In the genomic region with DNA sequence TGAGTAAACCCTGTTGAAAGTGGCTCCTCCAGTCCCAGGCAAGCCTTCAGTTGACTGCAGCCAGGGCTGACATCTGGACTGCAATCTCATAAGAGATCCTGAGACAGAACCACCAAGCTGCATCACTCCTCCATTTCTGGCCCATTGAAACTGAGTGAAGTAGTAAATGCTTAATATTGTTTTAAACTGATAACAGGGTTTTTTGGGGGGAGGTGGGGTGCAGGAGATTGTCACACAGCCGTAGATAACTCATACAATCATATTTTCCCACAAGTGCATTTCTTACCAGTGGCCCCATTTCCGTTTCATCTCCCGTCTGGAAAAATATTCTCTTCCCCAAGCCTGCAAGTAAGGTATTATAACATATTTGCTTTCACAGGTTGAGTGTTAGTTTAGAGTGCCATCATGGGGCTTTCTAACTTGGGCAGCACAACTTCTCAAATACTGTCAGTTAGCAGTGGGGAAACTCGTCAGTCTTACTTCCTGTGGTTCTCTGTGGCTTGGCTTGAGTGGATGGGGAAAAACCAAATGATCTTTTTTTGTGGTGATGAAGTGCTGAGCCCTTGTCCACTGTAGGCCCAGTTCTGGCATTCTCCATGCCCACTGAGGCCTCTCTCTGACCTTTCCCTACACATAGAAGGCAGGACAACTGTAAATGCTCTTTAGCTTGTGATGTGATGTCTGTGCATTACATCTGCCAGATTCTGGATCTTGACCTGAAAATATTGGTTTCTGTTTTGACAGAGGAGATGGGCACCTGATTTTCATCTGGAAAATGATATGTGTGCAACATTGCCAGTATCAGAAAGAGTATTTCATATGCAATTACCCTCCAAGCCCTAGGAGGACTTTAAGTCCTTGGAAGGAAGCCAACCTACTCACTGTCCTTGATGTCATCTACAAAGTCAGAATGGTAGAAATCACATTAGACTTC, we compare ENCODE assay signal across 8 cellular contexts.
DNase-seq lines count a peak whose midpoint lies in the region; ATAC-seq and TF ChIP-seq lines count a peak whose summit lies in the region.

No MANE protein-coding gene starts in this region.

- H3K27ac ChIP-seq in caudate nucleus (ENCODE audit: low read depth, low read length) (no peak overlapping the region), GM23338 (ENCODE audit: low read depth) (no peak overlapping the region)

- H3K27me3 Mint-ChIP-seq in activated naive CD8-positive, alpha-beta T cell treated with anti-CD3 and anti-CD28 coated beads, Interleukin-2, amount 50 U/mL, for 24 hours = no peaks in the 10 kb centered on the region
- H3K27me3 Mint-ChIP-seq in GM23338 (ENCODE audit: insufficient read depth, low read depth, poor library complexity) = peaks cover 3% of the 10 kb centered on the region

- H3K36me3 Mint-ChIP-seq in activated naive CD8-positive, alpha-beta T cell treated with anti-CD3 and anti-CD28 coated beads, Interleukin-2, amount 50 U/mL, for 24 hours (ENCODE audit: low read depth) = no peaks in the 10 kb centered on the region
- no peaks in the 10 kb centered on the region for H3K36me3 Mint-ChIP-seq in GM23338 (ENCODE audit: low read depth)

- ATAC-seq in GM19397 (IDR thresholded peaks at IDR 0.05; ENCODE audit: unreplicated experiment) (peak; percentile 87), HG03442 (IDR thresholded peaks at IDR 0.05; ENCODE audit: unreplicated experiment) (peak; percentile 92), GM23338 (no peak)
- peak; percentile 86 for ATAC-seq in activated naive CD8-positive, alpha-beta T cell treated with anti-CD3 and anti-CD28 coated beads, Interleukin-2, amount 50 U/mL, for 24 hours

- H3K36me3 ChIP-seq in GM23338 (ENCODE audit: insufficient read depth) = no peaks in the 10 kb centered on the region

- peak; percentile 15 for DNase-seq in CD1c-positive myeloid dendritic cell (ENCODE audit: extremely low spot score)
- DNase-seq in activated naive CD8-positive, alpha-beta T cell treated with anti-CD3 and anti-CD28 coated beads, Interleukin-2, amount 50 U/mL, for 24 hours = peak; percentile 38
- no peak for DNase-seq in DMS153 treated with DMSO at 0.1 percent for 48 hours (lab: John Stamatoyannopoulos, UW; ENCODE audit: unreplicated experiment)
- no peak for DNase-seq in AG20443 (ENCODE audit: low spot score)
- DNase-seq in caudate nucleus (lab: John Stamatoyannopoulos, UW) = no peak
- DNase-seq in GM23338 (ENCODE audit: low spot score) = no peak

- H3K9me3 Mint-ChIP-seq in activated naive CD8-positive, alpha-beta T cell treated with anti-CD3 and anti-CD28 coated beads, Interleukin-2, amount 50 U/mL, for 24 hours = peaks cover 5% of the 10 kb centered on the region
- no peaks in the 10 kb centered on the region for H3K9me3 Mint-ChIP-seq in GM23338

- no peaks in the 10 kb centered on the region for H3K9me2 ChIP-seq in GM23338 (ENCODE audit: insufficient read depth)

- no peaks in the 10 kb centered on the region for H3K27me3 ChIP-seq in GM23338 (ENCODE audit: insufficient read depth)

- no peaks in the 10 kb centered on the region for H3K79me2 ChIP-seq in GM23338 (replicated peaks; ENCODE audit: insufficient read depth)

- TF ChIP-seq CTCF in GM23338 (conservative IDR thresholded peaks at IDR 0.05; ENCODE audit: low read depth in 2 of 2) = no peak

- H3K4me1 Mint-ChIP-seq in activated naive CD8-positive, alpha-beta T cell treated with anti-CD3 and anti-CD28 coated beads, Interleukin-2, amount 50 U/mL, for 24 hours = peaks cover 51% of the 10 kb centered on the region
- no peaks in the 10 kb centered on the region; the same call in 2 of the 3 replicates for H3K4me1 Mint-ChIP-seq in GM23338

- peak overlapping the region; percentile 44 for H3K4me3 Mint-ChIP-seq in activated naive CD8-positive, alpha-beta T cell treated with anti-CD3 and anti-CD28 coated beads, Interleukin-2, amount 50 U/mL, for 24 hours
- no peak overlapping the region for H3K4me3 Mint-ChIP-seq in GM23338

- H2AFZ ChIP-seq in GM23338 = no peak overlapping the region

- 0 out of 2 replicates have a peak, but pooled peaks cover 4% of the 10 kb centered on the region for H3K4me1 ChIP-seq in GM23338 (ENCODE audit: insufficient read depth)

- no peak overlapping the region for H3K4me2 ChIP-seq in GM23338

- peak overlapping the region; percentile 90 for H3K27ac Mint-ChIP-seq in activated naive CD8-positive, alpha-beta T cell treated with anti-CD3 and anti-CD28 coated beads, Interleukin-2, amount 50 U/mL, for 24 hours
- H3K27ac Mint-ChIP-seq in GM23338 = no peak overlapping the region

- H3K4me3 ChIP-seq in GM23338 = no peak overlapping the region

- no peaks in the 10 kb centered on the region for H3F3A ChIP-seq in GM23338 (replicated peaks; ENCODE audit: low read depth)

- H4K20me1 ChIP-seq in GM23338 (replicated peaks; ENCODE audit: insufficient read depth) = no peaks in the 10 kb centered on the region

TF ChIP-seq in GM23338, 12 proteins besides CTCF, POLR2A, EP300 and RAD21 (continues in another document):
- TF ChIP-seq NANOG (IDR thresholded peaks at IDR 0.05; ENCODE audit: borderline replicate concordance) (no peak), POLR2AphosphoS5 (IDR thresholded peaks at IDR 0.05; ENCODE audit: low read depth) (no peak), EZH2 (IDR thresholded peaks at IDR 0.05; ENCODE audit: low read depth, unreplicated experiment) (no peak), CREB1 (CRISPR knock-in tag; IDR thresholded peaks at IDR 0.05; ENCODE audit: low read depth) (no peak), ZNF331 (CRISPR knock-in tag; IDR thresholded peaks at IDR 0.05; ENCODE audit: low read depth) (no peak), JUNB (IDR thresholded peaks at IDR 0.05; ENCODE audit: unreplicated experiment) (no peak), STAT1 (IDR thresholded peaks at IDR 0.05; ENCODE audit: unreplicated experiment) (no peak)
- TF ChIP-seq, protein P1, sequence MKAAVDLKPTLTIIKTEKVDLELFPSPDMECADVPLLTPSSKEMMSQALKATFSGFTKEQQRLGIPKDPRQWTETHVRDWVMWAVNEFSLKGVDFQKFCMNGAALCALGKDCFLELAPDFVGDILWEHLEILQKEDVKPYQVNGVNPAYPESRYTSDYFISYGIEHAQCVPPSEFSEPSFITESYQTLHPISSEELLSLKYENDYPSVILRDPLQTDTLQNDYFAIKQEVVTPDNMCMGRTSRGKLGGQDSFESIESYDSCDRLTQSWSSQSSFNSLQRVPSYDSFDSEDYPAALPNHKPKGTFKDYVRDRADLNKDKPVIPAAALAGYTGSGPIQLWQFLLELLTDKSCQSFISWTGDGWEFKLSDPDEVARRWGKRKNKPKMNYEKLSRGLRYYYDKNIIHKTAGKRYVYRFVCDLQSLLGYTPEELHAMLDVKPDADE (IDR thresholded peaks at IDR 0.05) = no peak
- TF ChIP-seq, protein P2, sequence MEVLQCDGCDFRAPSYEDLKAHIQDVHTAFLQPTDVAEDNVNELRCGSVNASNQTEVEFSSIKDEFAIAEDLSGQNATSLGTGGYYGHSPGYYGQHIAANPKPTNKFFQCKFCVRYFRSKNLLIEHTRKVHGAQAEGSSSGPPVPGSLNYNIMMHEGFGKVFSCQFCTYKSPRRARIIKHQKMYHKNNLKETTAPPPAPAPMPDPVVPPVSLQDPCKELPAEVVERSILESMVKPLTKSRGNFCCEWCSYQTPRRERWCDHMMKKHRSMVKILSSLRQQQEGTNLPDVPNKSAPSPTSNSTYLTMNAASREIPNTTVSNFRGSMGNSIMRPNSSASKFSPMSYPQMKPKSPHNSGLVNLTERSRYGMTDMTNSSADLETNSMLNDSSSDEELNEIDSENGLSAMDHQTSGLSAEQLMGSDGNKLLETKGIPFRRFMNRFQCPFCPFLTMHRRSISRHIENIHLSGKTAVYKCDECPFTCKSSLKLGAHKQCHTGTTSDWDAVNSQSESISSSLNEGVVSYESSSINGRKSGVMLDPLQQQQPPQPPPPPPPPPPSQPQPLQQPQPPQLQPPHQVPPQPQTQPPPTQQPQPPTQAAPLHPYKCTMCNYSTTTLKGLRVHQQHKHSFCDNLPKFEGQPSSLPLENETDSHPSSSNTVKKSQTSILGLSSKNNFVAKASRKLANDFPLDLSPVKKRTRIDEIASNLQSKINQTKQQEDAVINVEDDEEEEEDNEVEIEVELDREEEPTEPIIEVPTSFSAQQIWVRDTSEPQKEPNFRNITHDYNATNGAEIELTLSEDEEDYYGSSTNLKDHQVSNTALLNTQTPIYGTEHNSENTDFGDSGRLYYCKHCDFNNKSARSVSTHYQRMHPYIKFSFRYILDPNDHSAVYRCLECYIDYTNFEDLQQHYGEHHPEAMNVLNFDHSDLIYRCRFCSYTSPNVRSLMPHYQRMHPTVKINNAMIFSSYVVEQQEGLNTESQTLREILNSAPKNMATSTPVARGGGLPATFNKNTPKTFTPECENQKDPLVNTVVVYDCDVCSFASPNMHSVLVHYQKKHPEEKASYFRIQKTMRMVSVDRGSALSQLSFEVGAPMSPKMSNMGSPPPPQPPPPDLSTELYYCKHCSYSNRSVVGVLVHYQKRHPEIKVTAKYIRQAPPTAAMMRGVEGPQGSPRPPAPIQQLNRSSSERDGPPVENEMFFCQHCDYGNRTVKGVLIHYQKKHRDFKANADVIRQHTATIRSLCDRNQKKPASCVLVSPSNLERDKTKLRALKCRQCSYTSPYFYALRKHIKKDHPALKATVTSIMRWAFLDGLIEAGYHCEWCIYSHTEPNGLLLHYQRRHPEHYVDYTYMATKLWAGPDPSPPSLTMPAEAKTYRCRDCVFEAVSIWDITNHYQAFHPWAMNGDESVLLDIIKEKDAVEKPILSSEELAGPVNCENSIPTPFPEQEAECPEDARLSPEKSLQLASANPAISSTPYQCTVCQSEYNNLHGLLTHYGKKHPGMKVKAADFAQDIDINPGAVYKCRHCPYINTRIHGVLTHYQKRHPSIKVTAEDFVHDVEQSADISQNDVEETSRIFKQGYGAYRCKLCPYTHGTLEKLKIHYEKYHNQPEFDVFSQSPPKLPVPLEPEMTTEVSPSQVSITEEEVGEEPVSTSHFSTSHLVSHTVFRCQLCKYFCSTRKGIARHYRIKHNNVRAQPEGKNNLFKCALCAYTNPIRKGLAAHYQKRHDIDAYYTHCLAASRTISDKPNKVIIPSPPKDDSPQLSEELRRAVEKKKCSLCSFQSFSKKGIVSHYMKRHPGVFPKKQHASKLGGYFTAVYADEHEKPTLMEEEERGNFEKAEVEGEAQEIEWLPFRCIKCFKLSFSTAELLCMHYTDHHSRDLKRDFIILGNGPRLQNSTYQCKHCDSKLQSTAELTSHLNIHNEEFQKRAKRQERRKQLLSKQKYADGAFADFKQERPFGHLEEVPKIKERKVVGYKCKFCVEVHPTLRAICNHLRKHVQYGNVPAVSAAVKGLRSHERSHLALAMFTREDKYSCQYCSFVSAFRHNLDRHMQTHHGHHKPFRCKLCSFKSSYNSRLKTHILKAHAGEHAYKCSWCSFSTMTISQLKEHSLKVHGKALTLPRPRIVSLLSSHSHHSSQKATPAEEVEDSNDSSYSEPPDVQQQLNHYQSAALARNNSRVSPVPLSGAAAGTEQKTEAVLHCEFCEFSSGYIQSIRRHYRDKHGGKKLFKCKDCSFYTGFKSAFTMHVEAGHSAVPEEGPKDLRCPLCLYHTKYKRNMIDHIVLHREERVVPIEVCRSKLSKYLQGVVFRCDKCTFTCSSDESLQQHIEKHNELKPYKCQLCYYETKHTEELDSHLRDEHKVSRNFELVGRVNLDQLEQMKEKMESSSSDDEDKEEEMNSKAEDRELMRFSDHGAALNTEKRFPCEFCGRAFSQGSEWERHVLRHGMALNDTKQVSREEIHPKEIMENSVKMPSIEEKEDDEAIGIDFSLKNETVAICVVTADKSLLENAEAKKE (CRISPR knock-in tag; IDR thresholded peaks at IDR 0.05) = no peak

Comparison
In these comparisons a context has a peak if more than half of its experiments do, and no peak if none do; other contexts are left out.
1. DNase-seq: peak in CD1c-positive myeloid dendritic cell (single experiment) and activated naive CD8-positive, alpha-beta T cell treated with anti-CD3 and anti-CD28 coated beads, Interleukin-2, amount 50 U/mL, for 24 hours (single experiment); none in DMS153 treated with DMSO at 0.1 percent for 48 hours (single experiment), AG20443 (single experiment), caudate nucleus (0 of 61) and GM23338 (single experiment).